18 cellular contexts compared by ENCODE assay signal in genomic region chr7:133683182-133683454, GRCh38.
DNase-seq lines count a peak whose midpoint lies in the region; ATAC-seq, FAIRE-seq and TF ChIP-seq lines count a peak whose summit lies in the region.
"Had no signal": no experiment of that assay in that cellular context is flagged by ENCODE, and none has a peak within 500 bp of the region (broad histone marks: within the 10 kb centered on the region; RNA-seq: fewer than 3 reads in every experiment).

No MANE protein-coding gene starts in this region.

- ATAC-seq in pancreas (peak in 3 of 4 donors; percentile 20 to 52 (median 32)), HG03135 (IDR thresholded peaks at IDR 0.05; ENCODE audit: unreplicated experiment) (no peak), GM19328 (IDR thresholded peaks at IDR 0.05; ENCODE audit: unreplicated experiment) (no peak)

- CTCF ChIA-PET in Caco-2 (lab: Charles Lee): no interaction called here

- 28% methylated on average over 2 of the region's 2 CpGs for WGBS in hepatocyte (ENCODE audit: low lambda C conversion rate, missing lambda C conversion rate)
- 34 to 47% methylated on average over 2 of the region's 2 CpGs for WGBS in pancreas, 2 donors

- H3K4me3 Mint-ChIP-seq in Caco-2 (ENCODE audit: unreplicated experiment) (no peak overlapping the region), glutamatergic neuron (ENCODE audit: unreplicated experiment) (no peak overlapping the region)
- H3K4me3 Mint-ChIP-seq: CD14-positive monocyte; CD4-positive, alpha-beta memory T cell had no signal

- H3K4me3 ChIP-seq in Caco-2 (ENCODE audit: low read depth, low read length) (no peak overlapping the region), OCI-LY3 (ENCODE audit: low read length) (no peak overlapping the region), hepatocyte (no peak overlapping the region), pancreas (no peak overlapping the region)
- H3K4me3 ChIP-seq: BLaER1 had no signal

- H3K27me3 ChIP-seq in Caco-2 (replicated peaks; ENCODE audit: control insufficient read depth, insufficient read depth, low read length): no peaks in the 10 kb centered on the region
- H3K27me3 ChIP-seq in OCI-LY3 (ENCODE audit: low read depth, low read length): no peaks in the 10 kb centered on the region
- H3K27me3 ChIP-seq in hepatocyte: no peaks in the 10 kb centered on the region
- H3K27me3 ChIP-seq in pancreas: no peaks in the 10 kb centered on the region
- H3K27me3 ChIP-seq: BLaER1 had no signal

- H3K4me2 ChIP-seq in OCI-LY3 (ENCODE audit: low read length) (peak overlapping the region; percentile 31; the same call in 1 of the 2 replicates), hepatocyte (peak overlapping the region; percentile 33)
- H3K4me2 ChIP-seq: BLaER1 had no signal

- no TSS peak for BruUV-seq in Caco-2 (replicated peaks; lab: Mats Ljungman, UMichigan)

- no peaks in the 10 kb centered on the region for H3K79me2 ChIP-seq in OCI-LY3 (ENCODE audit: low read length)
- H3K79me2 ChIP-seq in hepatocyte: no peaks in the 10 kb centered on the region

- no peak overlapping the region for H3K9ac ChIP-seq in OCI-LY3 (ENCODE audit: low read length)
- H3K9ac ChIP-seq: BLaER1 had no signal

- H3K4me1 Mint-ChIP-seq in Caco-2 (ENCODE audit: low read depth, unreplicated experiment) (peaks cover 11% of the 10 kb centered on the region), glutamatergic neuron (ENCODE audit: low read depth, unreplicated experiment) (peaks cover 4% of the 10 kb centered on the region)

- intact Hi-C loops in Caco-2 (cut with micrococcal nuclease; ENCODE audit: unreplicated experiment): no loop called here
- intact Hi-C loops in pancreas (cut with DNase I): no loop called here

- peaks cover 5% of the 10 kb centered on the region; the same call in 1 of the 2 replicates for H3K4me1 ChIP-seq in Caco-2
- peaks cover 13% of the 10 kb centered on the region for H3K4me1 ChIP-seq in OCI-LY3 (ENCODE audit: low read length)
- H3K4me1 ChIP-seq in hepatocyte (ENCODE audit: insufficient read depth): peaks cover 5% of the 10 kb centered on the region
- H3K4me1 ChIP-seq in pancreas: peaks cover 0 to 5% (median 0%) of the 10 kb centered on the region in 3 donors
- H3K4me1 ChIP-seq: BLaER1 had no signal

- DNase-seq in Caco-2 (no peak), hepatocyte (ENCODE audit: low spot score) (no peak), pancreas (no peak), glutamatergic neuron (no peak), SKM-1 treated with dmso at 0.1 percent for 144 hours (lab: John Stamatoyannopoulos, UW; ENCODE audit: unreplicated experiment) (no peak)
- DNase-seq: 8988T; Calu3; CD4-positive, alpha-beta memory T cell; GF-D8; GOT3; H7; IMR-90 had no signal

- H3K9me2 ChIP-seq in hepatocyte (replicated peaks; ENCODE audit: insufficient read depth): no peaks in the 10 kb centered on the region

- POLR2A ChIA-PET in Caco-2 (lab: Charles Lee): no interaction called here

- H3K27ac ChIP-seq in OCI-LY3 (ENCODE audit: low read length) (no peak overlapping the region), hepatocyte (no peak overlapping the region), pancreas (no peak overlapping the region)
- H3K27ac ChIP-seq: BLaER1 had no signal

- no peaks in the 10 kb centered on the region for H3K27me3 Mint-ChIP-seq in Caco-2 (ENCODE audit: insufficient read depth, unreplicated experiment)
- peaks cover 1% of the 10 kb centered on the region for H3K27me3 Mint-ChIP-seq in glutamatergic neuron (ENCODE audit: unreplicated experiment)
- H3K27me3 Mint-ChIP-seq: CD4-positive, alpha-beta memory T cell had no signal

- FAIRE-seq in pancreas (lab: Jason Lieb, UNC): no peak
- FAIRE-seq: HTR-8/SVneo had no signal

- H3K9me3 Mint-ChIP-seq in Caco-2 (ENCODE audit: unreplicated experiment) (no peaks in the 10 kb centered on the region), glutamatergic neuron (ENCODE audit: unreplicated experiment) (peaks cover 3% of the 10 kb centered on the region)

- H4K20me1 ChIP-seq in OCI-LY3 (ENCODE audit: insufficient read depth, low read length) (no peaks in the 10 kb centered on the region), hepatocyte (ENCODE audit: insufficient read depth, poor library complexity, severe bottlenecking) (no peaks in the 10 kb centered on the region)
- H4K20me1 ChIP-seq: BLaER1 had no signal

- H3K27ac Mint-ChIP-seq in Caco-2 (ENCODE audit: unreplicated experiment): peak overlapping the region; percentile 3
- no peak overlapping the region for H3K27ac Mint-ChIP-seq in glutamatergic neuron (ENCODE audit: unreplicated experiment)
- H3K27ac Mint-ChIP-seq: CD4-positive, alpha-beta memory T cell had no signal

- H2AFZ ChIP-seq in OCI-LY3 (ENCODE audit: low read depth, low read length) (no peak overlapping the region), hepatocyte (no peak overlapping the region)

- H3K36me3 Mint-ChIP-seq in Caco-2 (ENCODE audit: insufficient read depth, unreplicated experiment) (no peaks in the 10 kb centered on the region), glutamatergic neuron (ENCODE audit: unreplicated experiment) (no peaks in the 10 kb centered on the region)

- TF ChIP-seq CTCF in Caco-2 (IDR thresholded peaks at IDR 0.05; ENCODE audit: insufficient read depth in 1 of 2, low read depth in 1 of 2, low read length in 1 of 2, severe bottlenecking in 1 of 2, unreplicated experiment in 1 of 2) (no peak), OCI-LY3 (IDR thresholded peaks at IDR 0.05; ENCODE audit: low read depth, low read length) (no peak), hepatocyte (IDR thresholded peaks at IDR 0.05; ENCODE audit: poor library complexity) (no peak), pancreas (IDR thresholded peaks at IDR 0.05) (no peak), glutamatergic neuron (IDR thresholded peaks at IDR 0.05; ENCODE audit: partially characterized antibody, unreplicated experiment) (no peak)

- H3K9me3 ChIP-seq in Caco-2: no peaks in the 10 kb centered on the region
- no peaks in the 10 kb centered on the region for H3K9me3 ChIP-seq in OCI-LY3 (ENCODE audit: insufficient read depth, low read length)
- H3K9me3 ChIP-seq in hepatocyte (ENCODE audit: low read depth): no peaks in the 10 kb centered on the region
- H3K9me3 ChIP-seq in pancreas: no peaks in the 10 kb centered on the region
- H3K9me3 ChIP-seq: BLaER1 had no signal

- H3K36me3 ChIP-seq in Caco-2 (ENCODE audit: control insufficient read depth, insufficient read depth, low read length): no peaks in the 10 kb centered on the region
- no peaks in the 10 kb centered on the region for H3K36me3 ChIP-seq in OCI-LY3 (replicated peaks; ENCODE audit: low read depth, low read length)
- H3K36me3 ChIP-seq in hepatocyte (replicated peaks; ENCODE audit: insufficient read depth, low read depth): no peaks in the 10 kb centered on the region
- H3K36me3 ChIP-seq in pancreas: no peaks in the 10 kb centered on the region
- H3K36me3 ChIP-seq: BLaER1 had no signal

Comparison
In these comparisons a context has a peak if more than half of its experiments do, and no peak if none do; other contexts are left out.
1. ATAC-seq: peak in pancreas (3 of 4); none in HG03135 (single experiment) and GM19328 (single experiment).